Comparison of ENCODE assay signal across 15 cellular contexts in the genomic region with DNA sequence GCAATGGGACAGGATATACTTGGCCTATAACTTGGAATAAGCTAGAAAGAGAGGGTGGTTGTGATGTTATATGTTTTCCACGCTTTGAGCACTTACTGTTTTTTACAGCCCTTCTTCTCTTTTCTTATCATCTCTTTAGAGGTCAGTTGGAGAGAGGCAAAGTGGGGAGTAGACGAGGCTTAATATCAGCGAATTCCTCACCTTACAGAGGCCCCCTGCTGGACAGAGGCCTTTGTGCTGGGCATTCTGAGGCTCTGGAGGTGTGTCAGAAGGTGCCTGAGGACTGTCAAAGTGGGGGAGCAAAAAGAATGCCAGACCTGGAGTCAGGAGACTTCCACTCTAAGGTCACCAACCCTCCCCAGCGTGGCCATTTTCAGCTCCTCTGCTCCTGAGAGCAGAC. TPM values are rescaled to one million over a fixed set of nuclear protein-coding genes. Genes with fewer than 3 reads are reported as not detected.
A peak's percentile ranks its signal among the peaks of the same experiment; 100 is the strongest.
DNase-seq lines count a peak whose midpoint lies in the region; ATAC-seq, FAIRE-seq and TF ChIP-seq lines count a peak whose summit lies in the region.
"Had no signal": no experiment of that assay in that cellular context is flagged by ENCODE, and none has a peak within 500 bp of the region (broad histone marks: within the 10 kb centered on the region; RNA-seq: fewer than 3 reads in every experiment).

No MANE protein-coding gene starts in this region.

- H3K4me2 ChIP-seq in mammary epithelial cell (ENCODE audit: insufficient read depth, low read depth, low read length), result no peak overlapping the region

- no peak overlapping the region for H3K9ac ChIP-seq in mammary epithelial cell (ENCODE audit: insufficient read depth, low read length)

- no peaks in the 10 kb centered on the region for H3K4me1 Mint-ChIP-seq in MCF 10A (ENCODE audit: insufficient read depth, unreplicated experiment)
- H3K4me1 Mint-ChIP-seq in endothelial cell (ENCODE audit: unreplicated experiment), result no peaks in the 10 kb centered on the region
- H3K4me1 Mint-ChIP-seq in stimulated activated naive B cell treated with anti-CD40 and anti-IgM and Interleukin-4, amounts not matched to agents 10 μg/mL and 1 μg/mL and 100 μg/mL, for 72 hours, result no peaks in the 10 kb centered on the region

- no peak overlapping the region for H3K4me3 Mint-ChIP-seq in MCF 10A (ENCODE audit: unreplicated experiment)
- H3K4me3 Mint-ChIP-seq in endothelial cell (ENCODE audit: unreplicated experiment), result no peak overlapping the region
- H3K4me3 Mint-ChIP-seq in stimulated activated naive B cell treated with anti-CD40 and anti-IgM and Interleukin-4, amounts not matched to agents 10 μg/mL and 1 μg/mL and 100 μg/mL, for 72 hours, result no peak overlapping the region
- H3K4me3 Mint-ChIP-seq: IgD-negative memory B cell had no signal

- POLR2A ChIA-PET in MCF 10A (lab: Yijun Ruan, JAX), result no interaction called here

- H3K36me3 ChIP-seq in mammary epithelial cell (ENCODE audit: insufficient read depth, low read length), result no peaks in the 10 kb centered on the region
- no peaks in the 10 kb centered on the region for H3K36me3 ChIP-seq in small intestine (ENCODE audit: control insufficient read depth in 2 of 2, insufficient read depth in 2 of 2, low read length in 2 of 2)

- H3K27me3 ChIP-seq in mammary epithelial cell (ENCODE audit: insufficient read depth, low read length) (no peaks in the 10 kb centered on the region), small intestine (ENCODE audit: control insufficient read depth in 2 of 2, insufficient read depth in 2 of 2, low read length in 2 of 2) (no peaks in the 10 kb centered on the region)

- in situ Hi-C loops in mammary epithelial cell (cut with MboI; ENCODE audit: low sequenced_read_pairs in 2 of 2), result no loop called here

- H3K27ac ChIP-seq in mammary epithelial cell (ENCODE audit: insufficient read depth, low read depth, low read length) (no peak overlapping the region), small intestine (ENCODE audit: low read depth in 1 of 2, low read length in 1 of 2) (no peak overlapping the region)
- H3K27ac ChIP-seq: psoas muscle had no signal

- no peak for ATAC-seq in HG03095 (IDR thresholded peaks at IDR 0.05; ENCODE audit: unreplicated experiment)
- no peak for ATAC-seq in stimulated activated naive B cell treated with anti-CD40 and anti-IgM and Interleukin-4, amounts not matched to agents 10 μg/mL and 1 μg/mL and 100 μg/mL, for 72 hours (replicated peaks)
- ATAC-seq: psoas muscle had no signal

- TF ChIP-seq CTCF in MCF 10A (IDR thresholded peaks at IDR 0.05; ENCODE audit: unreplicated experiment), result no peak
- peak in 1 of 2 donors; percentile 23 for TF ChIP-seq CTCF in mammary epithelial cell (conservative IDR thresholded peaks at IDR 0.05 in 1 of 2, IDR thresholded peaks at IDR 0.05 in 1 of 2; ENCODE audit: extremely low read depth in 1 of 2, insufficient read depth in 1 of 2, low read depth in 1 of 2, low read length in 2 of 2)
- peak; percentile 18 for TF ChIP-seq CTCF in NB4 (IDR thresholded peaks at IDR 0.05; ENCODE audit: low read depth, low read length)
- no peak for TF ChIP-seq CTCF in endothelial cell (IDR thresholded peaks at IDR 0.05; ENCODE audit: unreplicated experiment)

- H3K36me3 Mint-ChIP-seq in MCF 10A (ENCODE audit: insufficient read depth, unreplicated experiment) (no peaks in the 10 kb centered on the region), endothelial cell (ENCODE audit: low read depth, unreplicated experiment) (no peaks in the 10 kb centered on the region)
- no peaks in the 10 kb centered on the region for H3K36me3 Mint-ChIP-seq in stimulated activated naive B cell treated with anti-CD40 and anti-IgM and Interleukin-4, amounts not matched to agents 10 μg/mL and 1 μg/mL and 100 μg/mL, for 72 hours
- H3K36me3 Mint-ChIP-seq: IgD-negative memory B cell had no signal

- no peak for TF ChIP-seq POLR2A in NB4 (IDR thresholded peaks at IDR 0.05; ENCODE audit: extremely low read depth, insufficient read length)

- WGBS in mammary epithelial cell (ENCODE audit: low coverage, missing lambda C conversion rate), result 63% methylated on average over 4 of the region's 4 CpGs
- WGBS in small intestine, 3 donors, result 45 to 86% (median 48%) methylated on average over 4 of the region's 4 CpGs

- no peaks in the 10 kb centered on the region for H3K4me1 ChIP-seq in mammary epithelial cell (ENCODE audit: insufficient read depth, low read length)
- H3K4me1 ChIP-seq in small intestine (ENCODE audit: control insufficient read depth in 2 of 2, insufficient read depth in 1 of 2, low read depth in 1 of 2, low read length in 1 of 2), result no peaks in the 10 kb centered on the region

- H3K27ac Mint-ChIP-seq in MCF 10A (ENCODE audit: low read depth, unreplicated experiment) (no peak overlapping the region), endothelial cell (ENCODE audit: unreplicated experiment) (no peak overlapping the region)
- no peak overlapping the region for H3K27ac Mint-ChIP-seq in stimulated activated naive B cell treated with anti-CD40 and anti-IgM and Interleukin-4, amounts not matched to agents 10 μg/mL and 1 μg/mL and 100 μg/mL, for 72 hours
- H3K27ac Mint-ChIP-seq: IgD-negative memory B cell had no signal

- CTCF ChIA-PET in MCF 10A (lab: Yijun Ruan, JAX), result no interaction called here
- CTCF ChIA-PET in mammary epithelial cell (lab: Charles Lee; ENCODE audit: low non-redundant PET), result no interaction called here

- no peak overlapping the region for H3K4me3 ChIP-seq in mammary epithelial cell (replicated peaks in 1 of 3; ENCODE audit: insufficient read depth in 1 of 3, low read depth in 2 of 3, low read length in 3 of 3)
- no peak overlapping the region for H3K4me3 ChIP-seq in NB4 (ENCODE audit: low read depth, low read length)
- no peak overlapping the region for H3K4me3 ChIP-seq in small intestine (ENCODE audit: low read depth in 1 of 2, low read length in 2 of 2)
- H3K4me3 ChIP-seq: psoas muscle had no signal

- no peaks in the 10 kb centered on the region for H3K79me2 ChIP-seq in mammary epithelial cell (ENCODE audit: insufficient read depth, low read length)

- no peak overlapping the region for H2AFZ ChIP-seq in mammary epithelial cell (ENCODE audit: low read depth, low read length)

- no peaks in the 10 kb centered on the region for H3K9me3 ChIP-seq in mammary epithelial cell (replicated peaks; ENCODE audit: insufficient read depth, low read length)
- no peaks in the 10 kb centered on the region for H3K9me3 ChIP-seq in small intestine (ENCODE audit: control insufficient read depth, low read depth)
- H3K9me3 ChIP-seq: psoas muscle had no signal

- peak; percentile 38 for DNase-seq in MCF 10A (ENCODE audit: unreplicated experiment)
- no peak for DNase-seq in mammary epithelial cell
- no peak for DNase-seq in NB4 (ENCODE audit: low read depth)
- DNase-seq in endothelial cell (ENCODE audit: low spot score), result peak; percentile 7
- peak; percentile 2 for DNase-seq in small intestine
- DNase-seq in NOMO-1 treated with dmso at 0.1 percent for 144 hours (lab: John Stamatoyannopoulos, UW; ENCODE audit: unreplicated experiment), result no peak
- no peak for DNase-seq in stimulated activated naive B cell treated with anti-CD40 and anti-IgM and Interleukin-4, amounts not matched to agents 10 μg/mL and 1 μg/mL and 100 μg/mL, for 72 hours
- DNase-seq: activated effector memory CD4-positive, alpha-beta T cell treated with Interleukin-2 at 50 U/mL for 16 hours; caudate nucleus; NCI-H2029; psoas muscle; stimulated activated CD4-positive, alpha-beta T cell treated with anti-CD3 and anti-CD28 coated beads, Interleukin-1b, Interleukin-23, amount 100 ng/mL, for 48 hours had no signal

- dilution Hi-C loops in mammary epithelial cell (cut with HindIII; ENCODE audit: low sequenced_read_pairs), result no loop called here

- no peaks in the 10 kb centered on the region for H4K20me1 ChIP-seq in mammary epithelial cell (ENCODE audit: insufficient read depth, low read length)

- no TSS peak for BruUV-seq in MCF 10A (replicated peaks; lab: Mats Ljungman, UMichigan)
- BruUV-seq in mammary epithelial cell (replicated peaks; lab: Mats Ljungman, UMichigan), result no TSS peak

- H3K9me3 Mint-ChIP-seq in MCF 10A (ENCODE audit: unreplicated experiment) (no peaks in the 10 kb centered on the region), endothelial cell (ENCODE audit: unreplicated experiment) (no peaks in the 10 kb centered on the region)
- no peaks in the 10 kb centered on the region for H3K9me3 Mint-ChIP-seq in stimulated activated naive B cell treated with anti-CD40 and anti-IgM and Interleukin-4, amounts not matched to agents 10 μg/mL and 1 μg/mL and 100 μg/mL, for 72 hours

- intact Hi-C loops in MCF 10A (cut with micrococcal nuclease), result no loop called here
- intact Hi-C loops in mammary epithelial cell (cut with micrococcal nuclease), result no loop called here

- no peaks in the 10 kb centered on the region for H3K27me3 Mint-ChIP-seq in MCF 10A (ENCODE audit: insufficient read depth, unreplicated experiment)
- H3K27me3 Mint-ChIP-seq in endothelial cell (ENCODE audit: unreplicated experiment), result no peaks in the 10 kb centered on the region
- peaks cover 0 to 5% of the 10 kb centered on the region in 2 donors for H3K27me3 Mint-ChIP-seq in stimulated activated naive B cell treated with anti-CD40 and anti-IgM and Interleukin-4, amounts not matched to agents 10 μg/mL and 1 μg/mL and 100 μg/mL, for 72 hours
- H3K27me3 Mint-ChIP-seq: IgD-negative memory B cell had no signal

- FAIRE-seq in small intestine (lab: Jason Lieb, UNC), result no peak
- FAIRE-seq: urothelium cell line had no signal

RNA-seq across cellular contexts. Expression of gene MAMLD1, which starts 42.5 kb away (rescaled TPM):
- 1.7 and 1.9 TPM in 2 replicates for total RNA-seq in MCF 10A (2022)
- total RNA-seq in mammary epithelial cell, result 1 to 10 TPM; 2.7 to 3.2 TPM
- polyA plus RNA-seq in mammary epithelial cell, result 1.9 TPM
- 2.3 TPM for polyA minus RNA-seq in mammary epithelial cell
- 2.8 TPM for total RNA-seq in endothelial cell (ENCODE audit: unreplicated experiment)
- 1 to 10 TPM in 1 of 3 donors, under 1 TPM in 1, not detected in 1; 0.81 to 1.4 TPM for polyA plus RNA-seq in small intestine

Comparison
In these comparisons a context has a peak if more than half of its experiments do, and no peak if none do; other contexts are left out.
1. DNase-seq: peak in MCF 10A (single experiment), endothelial cell (single experiment) and small intestine (single experiment); none in mammary epithelial cell (single experiment), NB4 (single experiment), NOMO-1 treated with dmso at 0.1 percent for 144 hours (single experiment) and stimulated activated naive B cell treated with anti-CD40 and anti-IgM and Interleukin-4, amounts not matched to agents 10 μg/mL and 1 μg/mL and 100 μg/mL, for 72 hours (single experiment).